In the genomic region with DNA sequence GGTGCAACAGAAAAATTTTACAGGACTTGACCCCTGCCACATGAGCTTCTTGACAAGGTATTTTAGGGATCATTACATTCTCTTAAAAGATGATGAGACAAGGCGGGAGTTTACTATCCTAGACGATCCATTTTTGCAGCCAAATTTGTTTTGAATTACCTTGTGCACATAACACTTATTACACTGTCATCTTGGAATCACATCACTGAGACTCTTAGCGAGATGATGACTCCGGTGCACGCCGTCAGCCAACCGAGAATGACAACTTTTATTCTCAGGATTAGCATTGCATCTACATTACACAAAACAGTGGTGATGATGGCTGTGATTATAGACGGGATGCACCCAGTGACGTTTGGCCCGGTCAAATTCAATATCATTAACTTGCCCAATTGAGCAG, we compare ENCODE assay signal across 17 cellular contexts.
DNase-seq lines count a peak whose midpoint lies in the region; ATAC-seq and TF ChIP-seq lines count a peak whose summit lies in the region.
"Had no signal": no experiment of that assay in that cellular context is flagged by ENCODE, and none has a peak within 500 bp of the region (broad histone marks: within the 10 kb centered on the region; RNA-seq: fewer than 3 reads in every experiment).

No MANE protein-coding gene starts in this region.

- no peak for DNase-seq in BE2C
- DNase-seq in esophagus squamous epithelium (lab: John Stamatoyannopoulos, UW), result no peak
- no peak for DNase-seq in stomach
- DNase-seq in T-cell, result no peak
- DNase-seq in AG08396 (ENCODE audit: low spot score), result no peak
- DNase-seq: Calu3; CD8-positive, alpha-beta T cell; DMS79 treated with DMSO at 0.1 percent for 48 hours; GF-D8; H9; IMR-90 had no signal

- ATAC-seq in HG03520 (IDR thresholded peaks at IDR 0.05; ENCODE audit: unreplicated experiment) (no peak), T-cell (replicated peaks in 1 of 4) (no peak), GM21529 (IDR thresholded peaks at IDR 0.05; ENCODE audit: unreplicated experiment) (no peak)
- ATAC-seq: A549; CD8-positive, alpha-beta T cell had no signal

- H3K4me3 Mint-ChIP-seq in T-cell, result no peak overlapping the region
- H3K4me3 Mint-ChIP-seq: CD8-positive, alpha-beta T cell; H9 had no signal

- no peak for TF ChIP-seq POLR2A in esophagus squamous epithelium (IDR thresholded peaks at IDR 0.05)
- no peak for TF ChIP-seq POLR2A in stomach (IDR thresholded peaks at IDR 0.05)

- POLR2A ChIA-PET in T-cell (lab: Charles Lee), result no interaction called here

- no peak for TF ChIP-seq EP300 in stomach (IDR thresholded peaks at IDR 0.05)

- TF ChIP-seq CTCF in BE2C (IDR thresholded peaks at IDR 0.05; ENCODE audit: low read depth, low read length) (no peak), esophagus squamous epithelium (IDR thresholded peaks at IDR 0.05) (no peak), stomach (IDR thresholded peaks at IDR 0.05) (no peak)

- no peaks in the 10 kb centered on the region for H3K9me3 Mint-ChIP-seq in T-cell
- H3K9me3 Mint-ChIP-seq: CD8-positive, alpha-beta T cell; H9 had no signal

- 77 to 88% methylated on average over 10 of the region's 10 CpGs for WGBS in esophagus squamous epithelium, 2 donors
- 81 to 88% (median 84%) methylated on average over 10 of the region's 10 CpGs for WGBS in stomach, 5 donors

- H3K36me3 ChIP-seq in BE2C (no peaks in the 10 kb centered on the region), esophagus squamous epithelium (no peaks in the 10 kb centered on the region), muscle layer of duodenum (ENCODE audit: control insufficient read depth in 1 of 2, insufficient read depth in 2 of 2, low read length in 2 of 2) (no peaks in the 10 kb centered on the region), stomach (peaks cover 0 to under 1% (median 0%) of the 10 kb centered on the region in 4 donors)
- H3K36me3 ChIP-seq: BLaER1 treated with 17β-estradiol and CSF1 and Interleukin-3, amounts not matched to agents 10 nM and 100 nM had no signal

- H3K4me3 ChIP-seq in BE2C (ENCODE audit: low read depth, low read length) (peak overlapping the region; percentile 26; the same call in 1 of the 2 replicates), esophagus squamous epithelium (no peak overlapping the region), muscle layer of duodenum (ENCODE audit: low read depth in 1 of 2, low read length in 2 of 2) (peak overlapping the region in 1 of 2 donors; percentile 6), stomach (no peak overlapping the region)
- H3K4me3 ChIP-seq: A549; BLaER1 treated with 17β-estradiol and CSF1 and Interleukin-3, amounts not matched to agents 10 nM and 100 nM had no signal

- H3K9me3 ChIP-seq in BE2C (no peaks in the 10 kb centered on the region), esophagus squamous epithelium (no peaks in the 10 kb centered on the region), muscle layer of duodenum (ENCODE audit: control insufficient read depth in 1 of 2, low read length in 2 of 2) (no peaks in the 10 kb centered on the region), stomach (no peaks in the 10 kb centered on the region)
- H3K9me3 ChIP-seq: A549; BLaER1 treated with 17β-estradiol and CSF1 and Interleukin-3, amounts not matched to agents 10 nM and 100 nM had no signal

- CTCF ChIA-PET in T-cell (lab: Charles Lee), result interaction anchor here in 1 of 2 donors (0.6 kb wide), 1 partner anchor 52 kb away, joined by 3 read pairs; no protein-coding TSS in a partner anchor

- H3K27me3 ChIP-seq in BE2C (no peaks in the 10 kb centered on the region), esophagus squamous epithelium (no peaks in the 10 kb centered on the region), muscle layer of duodenum (ENCODE audit: low read depth, low read length) (no peaks in the 10 kb centered on the region), stomach (no peaks in the 10 kb centered on the region)
- H3K27me3 ChIP-seq: BLaER1 treated with 17β-estradiol and CSF1 and Interleukin-3, amounts not matched to agents 10 nM and 100 nM had no signal

- no peaks in the 10 kb centered on the region for H3K36me3 Mint-ChIP-seq in T-cell
- H3K36me3 Mint-ChIP-seq: CD8-positive, alpha-beta T cell had no signal

- no peaks in the 10 kb centered on the region for H3K4me1 Mint-ChIP-seq in T-cell

- intact Hi-C loops in esophagus squamous epithelium (cut with DNase I) (no loop called here), stomach (cut with DNase I; ENCODE audit: low total_unique reads) (no loop called here)

- H3K27ac Mint-ChIP-seq in T-cell, result no peak overlapping the region
- H3K27ac Mint-ChIP-seq: CD8-positive, alpha-beta T cell; H9 had no signal

- H3K4me1 ChIP-seq in BE2C (peaks cover 9% of the 10 kb centered on the region), esophagus squamous epithelium (peaks cover 0 to 55% (median 9%) of the 10 kb centered on the region in 3 donors), muscle layer of duodenum (ENCODE audit: control insufficient read depth in 1 of 2, insufficient read depth in 2 of 2, low read length in 2 of 2) (peaks cover 5 to 68% of the 10 kb centered on the region in 2 donors), stomach (peaks cover 0 to 79% (median 50%) of the 10 kb centered on the region in 4 donors)
- H3K4me1 ChIP-seq: A549 had no signal

- peaks cover 0 to 16% of the 10 kb centered on the region in 2 donors for H3K27me3 Mint-ChIP-seq in T-cell

- peak overlapping the region in 3 of 4 donors; percentile 64 to 81 (median 81) for H3K27ac ChIP-seq in esophagus squamous epithelium
- H3K27ac ChIP-seq in muscle layer of duodenum (ENCODE audit: low read length), result peak overlapping the region; percentile 50
- H3K27ac ChIP-seq in stomach, result peak overlapping the region in 4 of 5 donors; percentile 38 to 89 (median 82)
- H3K27ac ChIP-seq: 22Rv1; A549; BLaER1 treated with 17β-estradiol and CSF1 and Interleukin-3, amounts not matched to agents 10 nM and 100 nM had no signal
